In genomic region chr7:139523199-139523941, GRCh38 we compare ENCODE assay signal across 10 cellular contexts. TPM values are rescaled to one million over a fixed set of nuclear protein-coding genes. Genes with fewer than 3 reads are reported as not detected.
DNase-seq lines count a peak whose midpoint lies in the region; ATAC-seq, FAIRE-seq and TF ChIP-seq lines count a peak whose summit lies in the region.
"Had no signal": no experiment of that assay in that cellular context is flagged by ENCODE, and none has a peak within 500 bp of the region (broad histone marks: within the 10 kb centered on the region; RNA-seq: fewer than 3 reads in every experiment).

TSS of gene CLEC2L (plus strand) at chr7:139523685. CDS start at chr7:139523928, 243 bp downstream.

- no peak within 1 kb of the TSS for H3K9ac ChIP-seq in keratinocyte (ENCODE audit: control insufficient read depth, extremely low read depth, insufficient read depth, low read length)

- peak; percentile 61 for DNase-seq in NCI-H2227 (lab: John Stamatoyannopoulos, UW; ENCODE audit: unreplicated experiment)
- no peak for DNase-seq in NCI-H2227 treated with DMSO at 0.1 percent for 48 hours (lab: John Stamatoyannopoulos, UW)
- peak; percentile 26 for DNase-seq in activated naive CD8-positive, alpha-beta T cell treated with anti-CD3 and anti-CD28 coated beads for 36 hours
- DNase-seq in keratinocyte (ENCODE audit: low read depth, low spot score), result no peak
- no peak for DNase-seq in stimulated activated naive B cell treated with anti-CD40 and anti-IgM and Interleukin-4, amounts not matched to agents 10 μg/mL and 1 μg/mL and 100 μg/mL, for 72 hours
- no peak for DNase-seq in DMS79 treated with DMSO at 0.1 percent for 48 hours (lab: John Stamatoyannopoulos, UW)
- DNase-seq: WERI-Rb-1 had no signal

- H3K4me1 Mint-ChIP-seq in activated naive CD8-positive, alpha-beta T cell treated with anti-CD3 and anti-CD28 coated beads for 36 hours, result peaks cover 5% of the 10 kb centered on the region
- peaks cover 4 to 7% of the 10 kb centered on the region in 2 donors for H3K4me1 Mint-ChIP-seq in stimulated activated naive B cell treated with anti-CD40 and anti-IgM and Interleukin-4, amounts not matched to agents 10 μg/mL and 1 μg/mL and 100 μg/mL, for 72 hours

- H4K20me1 ChIP-seq in keratinocyte (ENCODE audit: control insufficient read depth, extremely low read depth, insufficient read depth, low read length), result no peaks in the 10 kb centered on the region

- H3K4me3 Mint-ChIP-seq in activated naive CD8-positive, alpha-beta T cell treated with anti-CD3 and anti-CD28 coated beads for 36 hours, result peak within 1 kb of the TSS; percentile 18
- H3K4me3 Mint-ChIP-seq in stimulated activated naive B cell treated with anti-CD40 and anti-IgM and Interleukin-4, amounts not matched to agents 10 μg/mL and 1 μg/mL and 100 μg/mL, for 72 hours, result peak within 1 kb of the TSS; percentile 9 to 36

- H3K9me3 Mint-ChIP-seq in activated naive CD8-positive, alpha-beta T cell treated with anti-CD3 and anti-CD28 coated beads for 36 hours, result peaks cover 2% of the 10 kb centered on the region
- H3K9me3 Mint-ChIP-seq in stimulated activated naive B cell treated with anti-CD40 and anti-IgM and Interleukin-4, amounts not matched to agents 10 μg/mL and 1 μg/mL and 100 μg/mL, for 72 hours, result peaks cover 3 to 8% of the 10 kb centered on the region in 2 donors

- H2AFZ ChIP-seq in keratinocyte (ENCODE audit: control insufficient read depth, low read length), result no peak within 1 kb of the TSS

- no peaks in the 10 kb centered on the region for H3K9me3 ChIP-seq in keratinocyte (ENCODE audit: control insufficient read depth, low read depth, low read length)

- H3K27me3 ChIP-seq in keratinocyte (ENCODE audit: control insufficient read depth, extremely low read depth, insufficient read depth, low read length), result peaks cover 56% of the 10 kb centered on the region

- no peak for FAIRE-seq in keratinocyte (lab: Jason Lieb, UNC)

- dilution Hi-C loops in keratinocyte (cut with MboI; ENCODE audit: extremely low pct_ligation_motif_present, low sequenced_read_pairs), result no loop called here

- H3K4me3 ChIP-seq in keratinocyte (ENCODE audit: control insufficient read depth in 2 of 3, extremely low read depth in 1 of 3, insufficient read depth in 2 of 3, low read depth in 1 of 3, low read length in 3 of 3), result peak within 1 kb of the TSS in 1 of 3 experiments; percentile 13

- H3K36me3 Mint-ChIP-seq in activated naive CD8-positive, alpha-beta T cell treated with anti-CD3 and anti-CD28 coated beads for 36 hours, result no peaks in the 10 kb centered on the region
- H3K36me3 Mint-ChIP-seq in stimulated activated naive B cell treated with anti-CD40 and anti-IgM and Interleukin-4, amounts not matched to agents 10 μg/mL and 1 μg/mL and 100 μg/mL, for 72 hours, result peaks cover 5 to 10% of the 10 kb centered on the region in 2 donors

- peaks cover 52% of the 10 kb centered on the region for H3K27me3 Mint-ChIP-seq in activated naive CD8-positive, alpha-beta T cell treated with anti-CD3 and anti-CD28 coated beads for 36 hours
- H3K27me3 Mint-ChIP-seq in stimulated activated naive B cell treated with anti-CD40 and anti-IgM and Interleukin-4, amounts not matched to agents 10 μg/mL and 1 μg/mL and 100 μg/mL, for 72 hours, result peaks cover 56 to 58% of the 10 kb centered on the region in 2 donors

- H3K4me2 ChIP-seq in keratinocyte (ENCODE audit: control insufficient read depth, extremely low read depth, insufficient read depth, low read depth, low read length), result peak within 1 kb of the TSS; percentile 45

- no peak within 1 kb of the TSS for H3K27ac ChIP-seq in keratinocyte (ENCODE audit: control insufficient read depth, insufficient read depth, low read length)
- H3K27ac ChIP-seq: WERI-Rb-1 had no signal

- H3K36me3 ChIP-seq in keratinocyte (ENCODE audit: control insufficient read depth in 2 of 2, extremely low read depth in 1 of 2, insufficient read depth in 2 of 2, low read length in 2 of 2), result no peaks in the 10 kb centered on the region
- H3K36me3 ChIP-seq: WERI-Rb-1 had no signal

- H3K9me1 ChIP-seq in keratinocyte (ENCODE audit: control insufficient read depth, extremely low read depth, insufficient read depth, low read length), result no peaks in the 10 kb centered on the region

- ATAC-seq in stimulated activated naive B cell treated with anti-CD40 and anti-IgM and Interleukin-4, amounts not matched to agents 10 μg/mL and 1 μg/mL and 100 μg/mL, for 72 hours (replicated peaks), result peak; percentile 45 to 55
- ATAC-seq in GM21515 (IDR thresholded peaks at IDR 0.05; ENCODE audit: unreplicated experiment) (no peak), HG02970 (IDR thresholded peaks at IDR 0.05; ENCODE audit: low FRiP score, unreplicated experiment) (no peak)

- TF ChIP-seq CTCF in keratinocyte (optimal IDR thresholded peaks at IDR 0.05 in 1 of 3, IDR thresholded peaks at IDR 0.05 in 1 of 3, conservative IDR thresholded peaks at IDR 0.05 in 1 of 3; ENCODE audit: extremely low read depth in 1 of 3, insufficient read depth in 2 of 3, low read length in 3 of 3), result no peak

- H3K79me2 ChIP-seq in keratinocyte (ENCODE audit: control insufficient read depth, insufficient read depth, low read length), result no peaks in the 10 kb centered on the region

- no peaks in the 10 kb centered on the region for H3K4me1 ChIP-seq in keratinocyte (ENCODE audit: control insufficient read depth, extremely low read depth, insufficient read depth, low read length)

- no peak within 1 kb of the TSS for H3K27ac Mint-ChIP-seq in activated naive CD8-positive, alpha-beta T cell treated with anti-CD3 and anti-CD28 coated beads for 36 hours
- no peak within 1 kb of the TSS for H3K27ac Mint-ChIP-seq in stimulated activated naive B cell treated with anti-CD40 and anti-IgM and Interleukin-4, amounts not matched to agents 10 μg/mL and 1 μg/mL and 100 μg/mL, for 72 hours

RNA-seq across cellular contexts. Expression of gene CLEC2L, which starts in this region (rescaled TPM):
- total RNA-seq in activated naive CD8-positive, alpha-beta T cell treated with anti-CD3 and anti-CD28 coated beads for 36 hours, result not detected
- polyA plus RNA-seq in keratinocyte, result not detected in 3 replicates
- not detected for polyA plus RNA-seq in keratinocyte (2011; ENCODE audit: low read depth)
- not detected in 2 replicates for polyA plus RNA-seq in keratinocyte (2011; cell fraction: cytosol; rRNA removed)
- not detected in 2 replicates for polyA plus RNA-seq in keratinocyte (2011; cell fraction: nucleus; rRNA removed)
- not detected in 2 replicates for polyA plus RNA-seq in keratinocyte (2012; ENCODE audit: low replicate concordance)
- not detected in 3 replicates for polyA minus RNA-seq in keratinocyte
- polyA minus RNA-seq in keratinocyte (2011; cell fraction: cytosol; rRNA and poly(A)+ RNA removed), result not detected
- polyA minus RNA-seq in keratinocyte (2011; cell fraction: nucleus; rRNA and poly(A)+ RNA removed), result not detected in 2 replicates
- total RNA-seq: fibroblast of lung had no signal
- polyA plus RNA-seq: fibroblast of lung had no signal

Comparison
In these comparisons a context has a peak if more than half of its experiments do, and no peak if none do; other contexts are left out.
1. Peak in DNase-seq in activated naive CD8-positive, alpha-beta T cell treated with anti-CD3 and anti-CD28 coated beads for 36 hours; RNA of the gene not detected or under 1 TPM.
2. ATAC-seq: peak in stimulated activated naive B cell treated with anti-CD40 and anti-IgM and Interleukin-4, amounts not matched to agents 10 μg/mL and 1 μg/mL and 100 μg/mL, for 72 hours (2 of 2); none in GM21515 (single experiment) and HG02970 (single experiment).